In the genomic region with DNA sequence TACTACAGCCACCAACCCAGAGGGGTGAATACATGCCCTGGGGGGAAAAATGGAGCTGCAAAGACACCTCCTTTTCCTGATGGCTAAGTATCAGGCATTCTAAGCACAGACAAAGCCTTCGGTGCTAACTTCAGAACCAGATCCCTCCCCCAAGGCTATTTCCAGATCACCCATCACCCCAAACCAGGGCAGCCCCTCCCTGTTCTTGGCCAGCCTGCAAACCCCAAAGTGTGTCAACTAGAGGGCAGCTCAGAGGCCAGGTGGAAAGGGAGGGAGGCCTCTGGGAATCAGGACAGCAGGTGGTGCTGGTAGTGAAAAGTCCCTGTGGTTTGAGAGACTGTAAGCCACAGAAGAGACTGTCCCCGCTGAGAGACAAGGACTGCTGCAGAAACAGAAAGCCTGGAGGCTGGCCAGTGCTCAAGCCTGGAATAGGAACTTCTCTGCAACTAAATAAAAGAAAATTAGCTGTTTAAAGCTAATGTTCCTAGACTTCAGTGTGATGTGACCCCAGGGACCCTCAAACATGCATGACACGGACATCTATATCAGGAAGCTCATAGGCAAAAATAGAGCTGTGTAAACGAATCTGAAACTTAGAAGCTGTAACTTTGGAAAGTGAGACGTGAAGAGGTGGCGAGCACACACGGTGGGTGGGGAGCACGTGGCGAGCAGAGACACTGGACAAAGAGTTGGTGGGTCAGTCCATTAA, we compare ENCODE assay signal across 1 cellular context.
TF ChIP-seq lines count a peak whose summit lies in the region.

No MANE protein-coding gene starts in this region.

TF ChIP-seq in GM23338, 12 proteins besides CTCF, POLR2A, EP300 and RAD21 (continued from another document):
- TF ChIP-seq, protein P1, sequence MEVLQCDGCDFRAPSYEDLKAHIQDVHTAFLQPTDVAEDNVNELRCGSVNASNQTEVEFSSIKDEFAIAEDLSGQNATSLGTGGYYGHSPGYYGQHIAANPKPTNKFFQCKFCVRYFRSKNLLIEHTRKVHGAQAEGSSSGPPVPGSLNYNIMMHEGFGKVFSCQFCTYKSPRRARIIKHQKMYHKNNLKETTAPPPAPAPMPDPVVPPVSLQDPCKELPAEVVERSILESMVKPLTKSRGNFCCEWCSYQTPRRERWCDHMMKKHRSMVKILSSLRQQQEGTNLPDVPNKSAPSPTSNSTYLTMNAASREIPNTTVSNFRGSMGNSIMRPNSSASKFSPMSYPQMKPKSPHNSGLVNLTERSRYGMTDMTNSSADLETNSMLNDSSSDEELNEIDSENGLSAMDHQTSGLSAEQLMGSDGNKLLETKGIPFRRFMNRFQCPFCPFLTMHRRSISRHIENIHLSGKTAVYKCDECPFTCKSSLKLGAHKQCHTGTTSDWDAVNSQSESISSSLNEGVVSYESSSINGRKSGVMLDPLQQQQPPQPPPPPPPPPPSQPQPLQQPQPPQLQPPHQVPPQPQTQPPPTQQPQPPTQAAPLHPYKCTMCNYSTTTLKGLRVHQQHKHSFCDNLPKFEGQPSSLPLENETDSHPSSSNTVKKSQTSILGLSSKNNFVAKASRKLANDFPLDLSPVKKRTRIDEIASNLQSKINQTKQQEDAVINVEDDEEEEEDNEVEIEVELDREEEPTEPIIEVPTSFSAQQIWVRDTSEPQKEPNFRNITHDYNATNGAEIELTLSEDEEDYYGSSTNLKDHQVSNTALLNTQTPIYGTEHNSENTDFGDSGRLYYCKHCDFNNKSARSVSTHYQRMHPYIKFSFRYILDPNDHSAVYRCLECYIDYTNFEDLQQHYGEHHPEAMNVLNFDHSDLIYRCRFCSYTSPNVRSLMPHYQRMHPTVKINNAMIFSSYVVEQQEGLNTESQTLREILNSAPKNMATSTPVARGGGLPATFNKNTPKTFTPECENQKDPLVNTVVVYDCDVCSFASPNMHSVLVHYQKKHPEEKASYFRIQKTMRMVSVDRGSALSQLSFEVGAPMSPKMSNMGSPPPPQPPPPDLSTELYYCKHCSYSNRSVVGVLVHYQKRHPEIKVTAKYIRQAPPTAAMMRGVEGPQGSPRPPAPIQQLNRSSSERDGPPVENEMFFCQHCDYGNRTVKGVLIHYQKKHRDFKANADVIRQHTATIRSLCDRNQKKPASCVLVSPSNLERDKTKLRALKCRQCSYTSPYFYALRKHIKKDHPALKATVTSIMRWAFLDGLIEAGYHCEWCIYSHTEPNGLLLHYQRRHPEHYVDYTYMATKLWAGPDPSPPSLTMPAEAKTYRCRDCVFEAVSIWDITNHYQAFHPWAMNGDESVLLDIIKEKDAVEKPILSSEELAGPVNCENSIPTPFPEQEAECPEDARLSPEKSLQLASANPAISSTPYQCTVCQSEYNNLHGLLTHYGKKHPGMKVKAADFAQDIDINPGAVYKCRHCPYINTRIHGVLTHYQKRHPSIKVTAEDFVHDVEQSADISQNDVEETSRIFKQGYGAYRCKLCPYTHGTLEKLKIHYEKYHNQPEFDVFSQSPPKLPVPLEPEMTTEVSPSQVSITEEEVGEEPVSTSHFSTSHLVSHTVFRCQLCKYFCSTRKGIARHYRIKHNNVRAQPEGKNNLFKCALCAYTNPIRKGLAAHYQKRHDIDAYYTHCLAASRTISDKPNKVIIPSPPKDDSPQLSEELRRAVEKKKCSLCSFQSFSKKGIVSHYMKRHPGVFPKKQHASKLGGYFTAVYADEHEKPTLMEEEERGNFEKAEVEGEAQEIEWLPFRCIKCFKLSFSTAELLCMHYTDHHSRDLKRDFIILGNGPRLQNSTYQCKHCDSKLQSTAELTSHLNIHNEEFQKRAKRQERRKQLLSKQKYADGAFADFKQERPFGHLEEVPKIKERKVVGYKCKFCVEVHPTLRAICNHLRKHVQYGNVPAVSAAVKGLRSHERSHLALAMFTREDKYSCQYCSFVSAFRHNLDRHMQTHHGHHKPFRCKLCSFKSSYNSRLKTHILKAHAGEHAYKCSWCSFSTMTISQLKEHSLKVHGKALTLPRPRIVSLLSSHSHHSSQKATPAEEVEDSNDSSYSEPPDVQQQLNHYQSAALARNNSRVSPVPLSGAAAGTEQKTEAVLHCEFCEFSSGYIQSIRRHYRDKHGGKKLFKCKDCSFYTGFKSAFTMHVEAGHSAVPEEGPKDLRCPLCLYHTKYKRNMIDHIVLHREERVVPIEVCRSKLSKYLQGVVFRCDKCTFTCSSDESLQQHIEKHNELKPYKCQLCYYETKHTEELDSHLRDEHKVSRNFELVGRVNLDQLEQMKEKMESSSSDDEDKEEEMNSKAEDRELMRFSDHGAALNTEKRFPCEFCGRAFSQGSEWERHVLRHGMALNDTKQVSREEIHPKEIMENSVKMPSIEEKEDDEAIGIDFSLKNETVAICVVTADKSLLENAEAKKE (CRISPR knock-in tag; IDR thresholded peaks at IDR 0.05) = no peak
TF ChIP-seq in GM23338: peak in this region for 0.
